In genomic region chr17:66976379-66976663, GRCh38 we compare ENCODE assay signal across 9 cellular contexts. TPM values are rescaled to one million over a fixed set of nuclear protein-coding genes. Genes with fewer than 3 reads are reported as not detected.
"Had no signal": no experiment of that assay in that cellular context is flagged by ENCODE, and none has a peak within 500 bp of the region (broad histone marks: within the 10 kb centered on the region; RNA-seq: fewer than 3 reads in every experiment).

No MANE protein-coding gene starts in this region.

- H3K4me3 ChIP-seq: GM23338 had no signal

- H2AFZ ChIP-seq: GM23338 had no signal

- FAIRE-seq: H1, H54 had no signal

- DNase-seq: H9, HCEC 1CT, KBM-7 had no signal

- H3K27ac ChIP-seq: HL-60 had no signal

- H3K4me2 ChIP-seq: GM23338 had no signal

RNA-seq across cellular contexts. Expression of gene CACNG4, which starts 11.8 kb away (rescaled TPM):
- total RNA-seq: HFFc6, HT1080 had no signal
